In genomic region chr11:45652781-45653180, GRCh38 we compare ENCODE assay signal across 23 cellular contexts. TPM values are rescaled to one million over a fixed set of nuclear protein-coding genes. Genes with fewer than 3 reads are reported as not detected.
DNase-seq lines count a peak whose midpoint lies in the region; ATAC-seq, FAIRE-seq and TF ChIP-seq lines count a peak whose summit lies in the region.
"Had no signal": no experiment of that assay in that cellular context is flagged by ENCODE, and none has a peak within 500 bp of the region (broad histone marks: within the 10 kb centered on the region; RNA-seq: fewer than 3 reads in every experiment).

No MANE protein-coding gene starts in this region.

- POLR2A ChIA-PET in MCF 10A (lab: Yijun Ruan, JAX), result interaction anchor here (0.9 kb wide), 1 partner anchor 320 kb away, joined by 4 read pairs; no protein-coding TSS in a partner anchor

- H3K27ac ChIP-seq in mammary epithelial cell (ENCODE audit: insufficient read depth, low read depth, low read length), result no peak overlapping the region
- no peak overlapping the region for H3K27ac ChIP-seq in astrocyte (ENCODE audit: low read depth, low read length)
- H3K27ac ChIP-seq: brain microvascular endothelial cell, right lobe of liver, tibial artery had no signal

- no peaks in the 10 kb centered on the region for H3K27me3 ChIP-seq in mammary epithelial cell (ENCODE audit: insufficient read depth, low read length)
- H3K27me3 ChIP-seq in astrocyte (ENCODE audit: insufficient read depth, low read length), result no peaks in the 10 kb centered on the region
- H3K27me3 ChIP-seq: brain microvascular endothelial cell, right lobe of liver had no signal

- dilution Hi-C loops in mammary epithelial cell (cut with HindIII; ENCODE audit: low sequenced_read_pairs), result no loop called here

- DNase-seq in mammary epithelial cell (peak; percentile 39), MCF 10A (ENCODE audit: unreplicated experiment) (no peak), astrocyte (ENCODE audit: low read depth) (peak; percentile 19), foreskin fibroblast (peak; percentile 61 to 63), NCI-H187 treated with DMSO at 0.1 percent for 48 hours (lab: John Stamatoyannopoulos, UW) (no peak), SKM-1 (lab: John Stamatoyannopoulos, UW; ENCODE audit: unreplicated experiment) (no peak)
- DNase-seq: ACHN; activated naive CD4-positive, alpha-beta T cell treated with anti-CD3 and anti-CD28 coated beads, Interleukin-2, amount 10 ng/mL, durations not matched to agents 7 days and 5 days; brain microvascular endothelial cell; COR-L47; GDM1; KG1; kidney; midbrain; NCI-H1436; NCI-H345; SHP77 treated with DMSO at 0.1 percent for 48 hours; stimulated activated CD4-positive, alpha-beta T cell treated with anti-CD3 and anti-CD28 coated beads, Interleukin-4, amount 100 ng/mL, for 24 hours; T-helper 17 cell; tibial artery had no signal

- H3K9me3 ChIP-seq in mammary epithelial cell (replicated peaks; ENCODE audit: insufficient read depth, low read length) (no peaks in the 10 kb centered on the region), astrocyte (ENCODE audit: insufficient read depth, low read depth, low read length) (no peaks in the 10 kb centered on the region)
- H3K9me3 ChIP-seq: right lobe of liver, tibial artery had no signal

- in situ Hi-C loops in mammary epithelial cell (cut with MboI; ENCODE audit: low sequenced_read_pairs in 2 of 2), result no loop called here

- H3K4me2 ChIP-seq in mammary epithelial cell (ENCODE audit: insufficient read depth, low read depth, low read length) (no peak overlapping the region), astrocyte (ENCODE audit: low read length) (no peak overlapping the region)

- CTCF ChIA-PET in mammary epithelial cell (lab: Charles Lee; ENCODE audit: low non-redundant PET), result no interaction called here
- CTCF ChIA-PET in MCF 10A (lab: Yijun Ruan, JAX), result interaction anchor here (0.6 to 1.8 kb wide), 5 partner anchors 120 to 493 kb away, joined by 3 to 8 read pairs (median 4); no protein-coding TSS in a partner anchor

- H3K36me3 ChIP-seq in mammary epithelial cell (ENCODE audit: insufficient read depth, low read length), result no peaks in the 10 kb centered on the region
- H3K36me3 ChIP-seq in astrocyte (ENCODE audit: insufficient read depth, low read length), result no peaks in the 10 kb centered on the region
- H3K36me3 ChIP-seq: brain microvascular endothelial cell, right lobe of liver had no signal

- intact Hi-C loops in mammary epithelial cell (cut with micrococcal nuclease), result no loop called here
- intact Hi-C loops in MCF 10A (cut with micrococcal nuclease), result no loop called here

- H3K9ac ChIP-seq in mammary epithelial cell (ENCODE audit: insufficient read depth, low read length), result no peak overlapping the region
- H3K9ac ChIP-seq in astrocyte (ENCODE audit: low read length), result no peak overlapping the region

- BruUV-seq in mammary epithelial cell (replicated peaks; lab: Mats Ljungman, UMichigan) (no TSS peak), MCF 10A (replicated peaks; lab: Mats Ljungman, UMichigan) (no TSS peak)

- H3K4me1 ChIP-seq in mammary epithelial cell (ENCODE audit: insufficient read depth, low read length) (no peaks in the 10 kb centered on the region), astrocyte (ENCODE audit: insufficient read depth, low read length) (no peaks in the 10 kb centered on the region)

- FAIRE-seq in astrocyte (lab: Jason Lieb, UNC), result no peak
- FAIRE-seq: kidney had no signal

- H3K4me3 ChIP-seq in mammary epithelial cell (replicated peaks in 1 of 3; ENCODE audit: insufficient read depth in 1 of 3, low read depth in 2 of 3, low read length in 3 of 3) (no peak overlapping the region), astrocyte (ENCODE audit: insufficient read depth, low read depth, low read length) (no peak overlapping the region), foreskin fibroblast (ENCODE audit: low read depth in 1 of 2, low read length in 2 of 2) (no peak overlapping the region)
- H3K4me3 ChIP-seq: right lobe of liver, tibial artery had no signal

- WGBS in mammary epithelial cell (ENCODE audit: low coverage, missing lambda C conversion rate), result 72% methylated on average over 6 of the region's 6 CpGs

- no peak for TF ChIP-seq CTCF in mammary epithelial cell (conservative IDR thresholded peaks at IDR 0.05 in 1 of 2, IDR thresholded peaks at IDR 0.05 in 1 of 2; ENCODE audit: extremely low read depth in 1 of 2, insufficient read depth in 1 of 2, low read depth in 1 of 2, low read length in 2 of 2)
- TF ChIP-seq CTCF in MCF 10A (IDR thresholded peaks at IDR 0.05; ENCODE audit: unreplicated experiment), result no peak
- no peak for TF ChIP-seq CTCF in astrocyte (IDR thresholded peaks at IDR 0.05; ENCODE audit: insufficient read depth, low read depth, low read length)
- no peak for TF ChIP-seq CTCF in foreskin fibroblast (IDR thresholded peaks at IDR 0.05; ENCODE audit: low read depth, low read length)

- H3K27ac Mint-ChIP-seq in MCF 10A (ENCODE audit: low read depth, unreplicated experiment) (no peak overlapping the region), astrocyte (ENCODE audit: unreplicated experiment) (no peak overlapping the region)
- H3K27ac Mint-ChIP-seq: activated naive CD4-positive, alpha-beta T cell treated with anti-CD3 and anti-CD28 coated beads, Interleukin-2, amount 10 ng/mL, durations not matched to agents 7 days and 5 days; T-helper 17 cell had no signal

- no peaks in the 10 kb centered on the region for H3K4me1 Mint-ChIP-seq in MCF 10A (ENCODE audit: insufficient read depth, unreplicated experiment)
- peaks cover 13% of the 10 kb centered on the region for H3K4me1 Mint-ChIP-seq in astrocyte (ENCODE audit: low read depth, unreplicated experiment)
- H3K4me1 Mint-ChIP-seq: activated naive CD4-positive, alpha-beta T cell treated with anti-CD3 and anti-CD28 coated beads, Interleukin-2, amount 10 ng/mL, durations not matched to agents 7 days and 5 days had no signal

- H4K20me1 ChIP-seq in mammary epithelial cell (ENCODE audit: insufficient read depth, low read length) (no peaks in the 10 kb centered on the region), astrocyte (ENCODE audit: insufficient read depth, low read length) (no peaks in the 10 kb centered on the region)

- no peak overlapping the region for H3K4me3 Mint-ChIP-seq in MCF 10A (ENCODE audit: unreplicated experiment)
- no peak overlapping the region for H3K4me3 Mint-ChIP-seq in astrocyte (ENCODE audit: unreplicated experiment)
- H3K4me3 Mint-ChIP-seq: activated naive CD4-positive, alpha-beta T cell treated with anti-CD3 and anti-CD28 coated beads, Interleukin-2, amount 10 ng/mL, durations not matched to agents 7 days and 5 days; T-helper 17 cell had no signal

- H3K79me2 ChIP-seq in mammary epithelial cell (ENCODE audit: insufficient read depth, low read length) (no peaks in the 10 kb centered on the region), astrocyte (ENCODE audit: insufficient read depth, low read length) (no peaks in the 10 kb centered on the region)

- ATAC-seq in HG03108 (IDR thresholded peaks at IDR 0.05; ENCODE audit: unreplicated experiment), result no peak
- no peak for ATAC-seq in GM19395 (IDR thresholded peaks at IDR 0.05; ENCODE audit: unreplicated experiment)
- ATAC-seq: right lobe of liver, T-helper 17 cell had no signal

- H2AFZ ChIP-seq in mammary epithelial cell (ENCODE audit: low read depth, low read length) (peak overlapping the region; percentile 7), astrocyte (ENCODE audit: low read depth, low read length) (no peak overlapping the region)

- H3K27me3 Mint-ChIP-seq in MCF 10A (ENCODE audit: insufficient read depth, unreplicated experiment) (no peaks in the 10 kb centered on the region), astrocyte (ENCODE audit: low read depth, unreplicated experiment) (peaks cover 50% of the 10 kb centered on the region)

- H3K9me3 Mint-ChIP-seq in MCF 10A (ENCODE audit: unreplicated experiment) (no peaks in the 10 kb centered on the region), astrocyte (ENCODE audit: unreplicated experiment) (no peaks in the 10 kb centered on the region)
- H3K9me3 Mint-ChIP-seq: activated naive CD4-positive, alpha-beta T cell treated with anti-CD3 and anti-CD28 coated beads, Interleukin-2, amount 10 ng/mL, durations not matched to agents 7 days and 5 days had no signal

- no peaks in the 10 kb centered on the region for H3K36me3 Mint-ChIP-seq in MCF 10A (ENCODE audit: insufficient read depth, unreplicated experiment)
- no peaks in the 10 kb centered on the region for H3K36me3 Mint-ChIP-seq in astrocyte (ENCODE audit: low read depth, unreplicated experiment)
- H3K36me3 Mint-ChIP-seq: activated naive CD4-positive, alpha-beta T cell treated with anti-CD3 and anti-CD28 coated beads, Interleukin-2, amount 10 ng/mL, durations not matched to agents 7 days and 5 days had no signal

RNA-seq across cellular contexts. Expression of gene CHST1, which starts 12.6 kb away (rescaled TPM):
- total RNA-seq in mammary epithelial cell, result 1 to 10 TPM in 1 of 2 donors, under 1 TPM in 1; 0.33 to 1.2 TPM
- 0.02 TPM for polyA plus RNA-seq in mammary epithelial cell
- not detected for polyA minus RNA-seq in mammary epithelial cell
- not detected in 2 replicates for total RNA-seq in MCF 10A (2022)
- 2.6 and 3.0 TPM in 2 replicates for total RNA-seq in astrocyte
- total RNA-seq: T-helper 17 cell had no signal

Comparison
In these comparisons a context has a peak if more than half of its experiments do, and no peak if none do; other contexts are left out.
1. DNase-seq: peak in mammary epithelial cell (single experiment), astrocyte (single experiment) and foreskin fibroblast (2 of 2); none in MCF 10A (single experiment), NCI-H187 treated with DMSO at 0.1 percent for 48 hours (single experiment) and SKM-1 (single experiment).